19 cellular contexts compared by ENCODE assay signal in genomic region chr3:87268646-87269211, GRCh38. TPM values are rescaled to one million over a fixed set of nuclear protein-coding genes. Genes with fewer than 3 reads are reported as not detected.
DNase-seq lines count a peak whose midpoint lies in the region; ATAC-seq, FAIRE-seq and TF ChIP-seq lines count a peak whose summit lies in the region.
"Had no signal": no experiment of that assay in that cellular context is flagged by ENCODE, and none has a peak within 500 bp of the region (broad histone marks: within the 10 kb centered on the region; RNA-seq: fewer than 3 reads in every experiment).

No MANE protein-coding gene starts in this region.

- dilution Hi-C loops in endothelial cell of umbilical vein (cut with MboI; ENCODE audit: extremely low pct_ligation_motif_present, low sequenced_read_pairs): no loop called here

- no peak overlapping the region for H3K4me2 ChIP-seq in endothelial cell of umbilical vein (ENCODE audit: insufficient read depth, low read length)

- no peak for FAIRE-seq in endothelial cell of umbilical vein (lab: Jason Lieb, UNC)

- BruUV-seq in endothelial cell of umbilical vein (replicated peaks; lab: Mats Ljungman, UMichigan): no TSS peak

- no peaks in the 10 kb centered on the region for H3K27me3 ChIP-seq in CD4-positive, CD25-positive, alpha-beta regulatory T cell (ENCODE audit: control insufficient read depth, insufficient read depth, low read length)
- H3K27me3 ChIP-seq in endothelial cell of umbilical vein (ENCODE audit: control insufficient read depth in 2 of 2, insufficient read depth in 2 of 2, low read length in 2 of 2): no peaks in the 10 kb centered on the region
- H3K27me3 ChIP-seq: ascending aorta, ovary, Peyer's patch had no signal

- DNase-seq in CD4-positive, CD25-positive, alpha-beta regulatory T cell: no peak
- DNase-seq in ELR (ENCODE audit: low read depth) (peak; percentile 13), NCI-H2171 treated with DMSO at 0.1 percent for 48 hours (lab: John Stamatoyannopoulos, UW) (peak; percentile 36), endothelial cell of umbilical vein (ENCODE audit: low read depth, low spot score) (no peak), COLO829 (ENCODE audit: low spot score) (no peak), GM10266 (ENCODE audit: extremely low spot score) (no peak), NCI-H524 (lab: John Stamatoyannopoulos, UW) (no peak)
- DNase-seq: CD4-positive, alpha-beta T cell; foreskin melanocyte; GDM1; Kasumi-1; NCI-H446 treated with DMSO at 0.1 percent for 48 hours; ovary; Peyer's patch; T-cell had no signal

- TF ChIP-seq CTCF in endothelial cell of umbilical vein (IDR thresholded peaks at IDR 0.05; ENCODE audit: extremely low read depth in 1 of 2, insufficient read depth in 1 of 2, low read depth in 1 of 2, low read length in 2 of 2): no peak
- no peak for TF ChIP-seq CTCF in GM10266 (IDR thresholded peaks at IDR 0.05; ENCODE audit: control insufficient read depth, insufficient read depth, low read depth, missing control alignments)

- no peaks in the 10 kb centered on the region for H3K9me3 ChIP-seq in CD4-positive, CD25-positive, alpha-beta regulatory T cell (ENCODE audit: control insufficient read depth in 2 of 2, low read length in 2 of 2)
- H3K9me3 ChIP-seq in endothelial cell of umbilical vein (replicated peaks; ENCODE audit: control insufficient read depth, insufficient read depth, low read length): no peaks in the 10 kb centered on the region
- H3K9me3 ChIP-seq: ascending aorta, ovary, Peyer's patch had no signal

- peak overlapping the region; percentile 1 to 13 (median 11) for H3K27ac Mint-ChIP-seq in CD4-positive, CD25-positive, alpha-beta regulatory T cell
- H3K27ac Mint-ChIP-seq: CD4-positive, alpha-beta T cell; mesothelial cell of epicardium; T-cell had no signal

- POLR2A ChIA-PET in endothelial cell of umbilical vein (lab: Charles Lee): no interaction called here

- H3K9me1 ChIP-seq in endothelial cell of umbilical vein (replicated peaks; ENCODE audit: control insufficient read depth, extremely low read depth, insufficient read depth, low read length): no peaks in the 10 kb centered on the region

- H3K4me1 ChIP-seq in CD4-positive, CD25-positive, alpha-beta regulatory T cell (ENCODE audit: control insufficient read depth, insufficient read depth, low read length, poor library complexity, severe bottlenecking): no peaks in the 10 kb centered on the region
- peaks cover 15% of the 10 kb centered on the region for H3K4me1 ChIP-seq in endothelial cell of umbilical vein (ENCODE audit: control insufficient read depth, extremely low read depth, insufficient read depth, low read length)
- H3K4me1 ChIP-seq: ascending aorta, Peyer's patch had no signal

- no peak overlapping the region for H3K9ac ChIP-seq in endothelial cell of umbilical vein (replicated peaks; ENCODE audit: extremely low read depth, insufficient read depth, low read length)

- no peaks in the 10 kb centered on the region for H4K20me1 ChIP-seq in endothelial cell of umbilical vein (replicated peaks; ENCODE audit: control insufficient read depth, extremely low read depth, insufficient read depth, low read length)

- H3K27me3 Mint-ChIP-seq in CD4-positive, CD25-positive, alpha-beta regulatory T cell: peaks cover 4% of the 10 kb centered on the region
- H3K27me3 Mint-ChIP-seq: T-cell had no signal

- H3K4me3 Mint-ChIP-seq in CD4-positive, CD25-positive, alpha-beta regulatory T cell: no peak overlapping the region
- H3K4me3 Mint-ChIP-seq: CD4-positive, alpha-beta T cell; mesothelial cell of epicardium; T-cell had no signal

- no peak overlapping the region for H3K27ac ChIP-seq in CD4-positive, CD25-positive, alpha-beta regulatory T cell (ENCODE audit: insufficient read depth, low read length, poor library complexity, severe bottlenecking)
- no peak overlapping the region for H3K27ac ChIP-seq in endothelial cell of umbilical vein (ENCODE audit: insufficient read depth, low read depth, low read length)
- H3K27ac ChIP-seq: ascending aorta, ovary, Peyer's patch had no signal

- H3K9me3 Mint-ChIP-seq in CD4-positive, CD25-positive, alpha-beta regulatory T cell: no peaks in the 10 kb centered on the region
- H3K9me3 Mint-ChIP-seq: activated T-helper 1 cell treated with anti-CD3 and anti-CD28 coated beads, Interleukin-12 subunit alpha, Interleukin-12 subunit beta, Interleukin-2, Interleukin-4 antibody, amounts not matched to agents 30 ng/mL and 10 ng/mL and 1 ng/mL, durations not matched to agents 14 hours and 24 hours and 36 hours; CD4-positive, alpha-beta T cell; mesothelial cell of epicardium; T-cell had no signal

- CTCF ChIA-PET in endothelial cell of umbilical vein (lab: Charles Lee): interaction anchor here (5.9 kb wide), 1 partner anchor 9 kb away, joined by 67 read pairs; no protein-coding TSS in a partner anchor

- no peaks in the 10 kb centered on the region for H3K36me3 Mint-ChIP-seq in CD4-positive, CD25-positive, alpha-beta regulatory T cell
- H3K36me3 Mint-ChIP-seq: mesothelial cell of epicardium, T-cell had no signal

- peaks cover 12 to 29% (median 20%) of the 10 kb centered on the region in 4 donors for H3K4me1 Mint-ChIP-seq in CD4-positive, CD25-positive, alpha-beta regulatory T cell
- H3K4me1 Mint-ChIP-seq: mesothelial cell of epicardium had no signal

- TF ChIP-seq POLR2A in endothelial cell of umbilical vein (IDR thresholded peaks at IDR 0.05; ENCODE audit: low read depth, low read length): no peak

- H3K4me3 ChIP-seq in CD4-positive, CD25-positive, alpha-beta regulatory T cell (ENCODE audit: low read depth, low read length): no peak overlapping the region
- no peak overlapping the region for H3K4me3 ChIP-seq in endothelial cell of umbilical vein (replicated peaks in 1 of 3; ENCODE audit: insufficient read depth in 1 of 3, low read depth in 1 of 3, low read length in 3 of 3)
- H3K4me3 ChIP-seq: ascending aorta, ovary, Peyer's patch had no signal

- H3K36me3 ChIP-seq in CD4-positive, CD25-positive, alpha-beta regulatory T cell (ENCODE audit: control insufficient read depth, insufficient read depth, low read length): no peaks in the 10 kb centered on the region
- no peaks in the 10 kb centered on the region for H3K36me3 ChIP-seq in endothelial cell of umbilical vein (ENCODE audit: control insufficient read depth in 2 of 2, extremely low read depth in 1 of 2, insufficient read depth in 2 of 2, low read length in 2 of 2)
- H3K36me3 ChIP-seq: ascending aorta, ovary, Peyer's patch had no signal

- no peaks in the 10 kb centered on the region for H3K79me2 ChIP-seq in endothelial cell of umbilical vein (ENCODE audit: control insufficient read depth, insufficient read depth, low read length)

- no peak for ATAC-seq in CD4-positive, CD25-positive, alpha-beta regulatory T cell (ENCODE audit: low read depth in 2 of 2)
- ATAC-seq in esophagus mucosa: no peak
- ATAC-seq: T-cell had no signal

- peak overlapping the region; percentile 55 for H2AFZ ChIP-seq in endothelial cell of umbilical vein (ENCODE audit: low read depth, low read length)

- intact Hi-C loops in endothelial cell of umbilical vein (cut with micrococcal nuclease): no loop called here

TF ChIP-seq in endothelial cell of umbilical vein, 7 proteins besides CTCF, POLR2A, EP300 and RAD21:
- TF ChIP-seq JUN (IDR thresholded peaks at IDR 0.05; ENCODE audit: borderline replicate concordance, insufficient read depth, insufficient read length, low read depth) (no peak), POLR2AphosphoS5 (IDR thresholded peaks at IDR 0.05; ENCODE audit: insufficient read depth, low read depth, low read length) (no peak), EZH2 (IDR thresholded peaks at IDR 0.05; ENCODE audit: borderline replicate concordance, low read depth, low read length, severe bottlenecking) (no peak), MYC (IDR thresholded peaks at IDR 0.05; ENCODE audit: low read depth, low read length) (no peak), GATA2 (IDR thresholded peaks at IDR 0.05; ENCODE audit: insufficient read depth, insufficient read length, low read depth, low read length) (no peak), FOS (IDR thresholded peaks at IDR 0.05; ENCODE audit: borderline replicate concordance, insufficient read depth, low read length) (no peak), MAX (IDR thresholded peaks at IDR 0.05; ENCODE audit: insufficient read depth, insufficient read length) (no peak)
TF ChIP-seq in endothelial cell of umbilical vein: peak in this region for 0.

RNA-seq across cellular contexts. Expression of gene POU1F1, which starts 7.7 kb away (rescaled TPM):
- not detected for total RNA-seq in CD4-positive, CD25-positive, alpha-beta regulatory T cell
- polyA plus RNA-seq in CD4-positive, CD25-positive, alpha-beta regulatory T cell: not detected
- total RNA-seq in endothelial cell of umbilical vein (not detected in 2 replicates), esophagus mucosa (not detected)
- not detected in 2 replicates for polyA plus RNA-seq in endothelial cell of umbilical vein
- not detected in 2 replicates for polyA plus RNA-seq in endothelial cell of umbilical vein (2011; cell fraction: cytosol; rRNA removed)
- polyA plus RNA-seq in endothelial cell of umbilical vein (2011; cell fraction: nucleus; rRNA removed): not detected in 2 replicates
- not detected in 2 replicates for polyA plus RNA-seq in endothelial cell of umbilical vein (2012)
- polyA minus RNA-seq in endothelial cell of umbilical vein: not detected in 2 replicates
- polyA minus RNA-seq in endothelial cell of umbilical vein (2011; cell fraction: cytosol; rRNA and poly(A)+ RNA removed): not detected
- not detected in 2 replicates for polyA minus RNA-seq in endothelial cell of umbilical vein (2011; cell fraction: nucleus; rRNA and poly(A)+ RNA removed)
- total RNA-seq: activated T-helper 1 cell treated with anti-CD3 and anti-CD28 coated beads, Interleukin-12 subunit alpha, Interleukin-12 subunit beta, Interleukin-2, Interleukin-4 antibody, amounts not matched to agents 30 ng/mL and 10 ng/mL and 1 ng/mL, durations not matched to agents 14 hours and 24 hours and 36 hours; ascending aorta; CD4-positive, alpha-beta T cell; mesothelial cell of epicardium; ovary; Peyer's patch; T-cell had no signal
- polyA plus RNA-seq: ovary had no signal

RNA-seq across cellular contexts. Expression of gene CHMP2B, which starts 41.6 kb away (rescaled TPM):
- 35.4 TPM for total RNA-seq in CD4-positive, CD25-positive, alpha-beta regulatory T cell
- polyA plus RNA-seq in CD4-positive, CD25-positive, alpha-beta regulatory T cell: 10 to 100 TPM; 43.9 to 66.9 (median 48.5) TPM
- total RNA-seq in endothelial cell of umbilical vein (22.0 and 28.8 TPM in 2 replicates), esophagus mucosa (34.2 TPM)
- polyA plus RNA-seq in endothelial cell of umbilical vein: 6.0 and 6.8 TPM in 2 replicates
- polyA plus RNA-seq in endothelial cell of umbilical vein (2011; cell fraction: cytosol; rRNA removed): 12.0 and 12.6 TPM in 2 replicates
- polyA plus RNA-seq in endothelial cell of umbilical vein (2011; cell fraction: nucleus; rRNA removed): 6.7 and 10.6 TPM in 2 replicates
- polyA plus RNA-seq in endothelial cell of umbilical vein (2012): 23.1 and 26.4 TPM in 2 replicates
- polyA minus RNA-seq in endothelial cell of umbilical vein: 3.1 and 4.0 TPM in 2 replicates
- polyA minus RNA-seq in endothelial cell of umbilical vein (2011; cell fraction: cytosol; rRNA and poly(A)+ RNA removed): 30.7 TPM
- polyA minus RNA-seq in endothelial cell of umbilical vein (2011; cell fraction: nucleus; rRNA and poly(A)+ RNA removed): 6.5 and 8.9 TPM in 2 replicates

Comparison
In these comparisons a context has a peak if more than half of its experiments do, and no peak if none do; other contexts are left out.
1. DNase-seq: peak in ELR (single experiment) and NCI-H2171 treated with DMSO at 0.1 percent for 48 hours (single experiment); none in CD4-positive, CD25-positive, alpha-beta regulatory T cell (0 of 3), endothelial cell of umbilical vein (single experiment), COLO829 (single experiment), GM10266 (single experiment) and NCI-H524 (0 of 2).